Comparison of ENCODE assay signal across 18 cellular contexts in genomic region chr4:187128226-187128625, GRCh38.
DNase-seq lines count a peak whose midpoint lies in the region; ATAC-seq and TF ChIP-seq lines count a peak whose summit lies in the region.
"Had no signal": no experiment of that assay in that cellular context is flagged by ENCODE, and none has a peak within 500 bp of the region (broad histone marks: within the 10 kb centered on the region; RNA-seq: fewer than 3 reads in every experiment).

No MANE protein-coding gene starts in this region.

- H3K36me3 Mint-ChIP-seq in osteocyte (ENCODE audit: unreplicated experiment), result no peaks in the 10 kb centered on the region
- H3K36me3 Mint-ChIP-seq: activated naive CD4-positive, alpha-beta T cell treated with anti-CD3 and anti-CD28 coated beads, Interleukin-2, amount 50 U/mL, for 24 hours had no signal

- TF ChIP-seq POLR2A in erythroblast (IDR thresholded peaks at IDR 0.05; ENCODE audit: low read length) (no peak), esophagus squamous epithelium (IDR thresholded peaks at IDR 0.05) (no peak)

- peak overlapping the region; percentile 2 for H3K4me3 Mint-ChIP-seq in osteocyte (ENCODE audit: unreplicated experiment)
- H3K4me3 Mint-ChIP-seq: activated naive CD4-positive, alpha-beta T cell treated with anti-CD3 and anti-CD28 coated beads, Interleukin-2, amount 50 U/mL, for 24 hours had no signal

- no peaks in the 10 kb centered on the region for H3K9me3 Mint-ChIP-seq in osteocyte (ENCODE audit: unreplicated experiment)

- H3K27me3 Mint-ChIP-seq in osteocyte (ENCODE audit: unreplicated experiment), result no peaks in the 10 kb centered on the region
- H3K27me3 Mint-ChIP-seq: activated naive CD4-positive, alpha-beta T cell treated with anti-CD3 and anti-CD28 coated beads, Interleukin-2, amount 50 U/mL, for 24 hours had no signal

- H3K4me1 ChIP-seq in SJSA1 (replicated peaks) (peaks cover 31% of the 10 kb centered on the region), right atrium auricular region (no peaks in the 10 kb centered on the region), esophagus squamous epithelium (no peaks in the 10 kb centered on the region)

- H3K4me3 ChIP-seq in SJSA1 (no peak overlapping the region), right atrium auricular region (no peak overlapping the region), esophagus squamous epithelium (no peak overlapping the region)

- WGBS in esophagus squamous epithelium, 2 donors, result 50 to 66% methylated on average over 9 to 11 of the region's 11 CpGs

- no peaks in the 10 kb centered on the region for H3K27me3 ChIP-seq in SJSA1 (replicated peaks)
- no peaks in the 10 kb centered on the region for H3K27me3 ChIP-seq in right atrium auricular region
- H3K27me3 ChIP-seq in esophagus squamous epithelium, result no peaks in the 10 kb centered on the region

- DNase-seq in EH (ENCODE audit: low read depth), result peak; percentile 98
- peak; percentile 80 to 82 for DNase-seq in SJSA1 (ENCODE audit: low read depth in 1 of 2, low spot score in 2 of 2)
- peak; percentile 59 for DNase-seq in fibroblast of peridontal ligament (ENCODE audit: extremely low read depth)
- no peak for DNase-seq in osteocyte (ENCODE audit: extremely low spot score, unreplicated experiment)
- no peak for DNase-seq in erythroblast (lab: John Stamatoyannopoulos, UW)
- no peak for DNase-seq in right atrium auricular region (ENCODE audit: low spot score)
- DNase-seq in esophagus squamous epithelium (lab: John Stamatoyannopoulos, UW), result no peak
- DNase-seq: activated CD4-positive, CD25-positive, alpha-beta regulatory T cell; activated CD8-positive, alpha-beta memory T cell treated with anti-CD3 and anti-CD28 coated beads, Interleukin-2, amount 50 U/mL, for 48 hours; central memory CD4-positive, alpha-beta T cell; DMS79; NCI-H1048; NCI-H226; occipital lobe; stimulated activated CD4-positive, alpha-beta T cell treated with anti-CD3 and anti-CD28 coated beads, Interleukin-12 subunit alpha, Interleukin-12 subunit beta, amount 100 ng/mL, for 4 hours had no signal

- H3K27ac ChIP-seq in SJSA1 (peak overlapping the region; percentile 96), right atrium auricular region (no peak overlapping the region), esophagus squamous epithelium (no peak overlapping the region)

- H3K9me3 ChIP-seq in SJSA1 (replicated peaks) (no peaks in the 10 kb centered on the region), right atrium auricular region (no peaks in the 10 kb centered on the region), esophagus squamous epithelium (no peaks in the 10 kb centered on the region)

- no peak for TF ChIP-seq CTCF in osteocyte (IDR thresholded peaks at IDR 0.05)
- no peak for TF ChIP-seq CTCF in right atrium auricular region (IDR thresholded peaks at IDR 0.05)
- TF ChIP-seq CTCF in esophagus squamous epithelium (IDR thresholded peaks at IDR 0.05), result no peak

- H3K27ac Mint-ChIP-seq in osteocyte (ENCODE audit: unreplicated experiment), result peak overlapping the region; percentile 83
- H3K27ac Mint-ChIP-seq: activated naive CD4-positive, alpha-beta T cell treated with anti-CD3 and anti-CD28 coated beads, Interleukin-2, amount 50 U/mL, for 24 hours had no signal

- H3K36me3 ChIP-seq in SJSA1, result no peaks in the 10 kb centered on the region
- H3K36me3 ChIP-seq in right atrium auricular region, result no peaks in the 10 kb centered on the region
- H3K36me3 ChIP-seq in esophagus squamous epithelium, result no peaks in the 10 kb centered on the region

- intact Hi-C loops in esophagus squamous epithelium (cut with DNase I), result no loop called here

- ATAC-seq in HG03025 (IDR thresholded peaks at IDR 0.05; ENCODE audit: low FRiP score, unreplicated experiment), result no peak
- ATAC-seq: HepG2 had no signal

- H3K4me1 Mint-ChIP-seq in osteocyte (ENCODE audit: unreplicated experiment), result peaks cover 37% of the 10 kb centered on the region
- H3K4me1 Mint-ChIP-seq: activated naive CD4-positive, alpha-beta T cell treated with anti-CD3 and anti-CD28 coated beads, Interleukin-2, amount 50 U/mL, for 24 hours had no signal

Comparison
In these comparisons a context has a peak if more than half of its experiments do, and no peak if none do; other contexts are left out.
1. DNase-seq: peak in EH (single experiment), SJSA1 (2 of 2) and fibroblast of peridontal ligament (single experiment); none in osteocyte (single experiment), erythroblast (0 of 2), right atrium auricular region (single experiment) and esophagus squamous epithelium (single experiment).